ENCODE assay signal across 8 cellular contexts in the genomic region with DNA sequence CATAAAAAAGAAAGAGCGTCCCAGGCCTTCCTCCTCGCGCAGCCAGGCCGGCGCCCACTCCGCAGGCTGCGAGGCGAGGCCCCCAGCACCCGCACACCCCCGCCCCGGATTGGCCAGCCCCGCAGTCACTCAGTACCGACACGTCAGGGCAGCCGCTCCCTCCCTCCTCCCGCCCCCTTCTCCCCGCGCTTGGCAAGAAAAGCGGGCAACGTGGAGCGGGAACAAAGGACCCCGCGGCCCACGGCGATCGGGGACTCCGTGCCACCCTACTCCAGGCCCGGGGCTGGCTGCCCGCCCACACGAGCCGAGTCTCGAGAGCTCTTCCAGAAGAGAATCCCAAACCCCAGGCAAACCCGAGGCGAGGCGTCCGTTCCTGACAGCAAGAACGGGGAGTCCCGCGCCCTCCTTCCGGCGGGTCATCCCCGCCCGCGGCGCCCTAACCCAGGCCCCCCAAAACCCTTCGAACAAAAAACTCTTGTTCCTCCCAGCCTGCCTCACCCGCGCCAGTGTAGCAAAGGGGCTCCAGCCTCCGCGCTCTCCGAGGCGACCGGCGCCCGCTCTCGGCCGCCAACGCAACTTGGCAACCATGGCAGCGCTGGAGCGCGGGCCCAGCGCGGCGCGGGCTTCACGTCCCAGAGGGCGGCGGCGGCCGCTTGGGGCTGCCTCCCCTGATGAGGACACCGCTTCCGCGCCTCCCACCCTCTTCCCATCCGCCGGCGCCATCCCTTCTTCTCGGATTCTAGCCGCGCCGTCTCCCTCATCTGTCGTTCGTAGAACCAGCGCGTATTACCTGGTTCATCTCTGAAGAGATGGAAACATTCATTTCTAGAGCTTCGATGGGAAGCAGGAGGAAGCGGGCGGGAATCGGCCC. TPM values are rescaled to one million over a fixed set of nuclear protein-coding genes. Genes with fewer than 3 reads are reported as not detected.
DNase-seq lines count a peak whose midpoint lies in the region; FAIRE-seq and TF ChIP-seq lines count a peak whose summit lies in the region.

No MANE protein-coding gene starts in this region.

- no peaks in the 10 kb centered on the region for H3K9me3 ChIP-seq in SJCRH30 (replicated peaks)

- peak; percentile 18; the same call in 1 of the 2 replicates for TF ChIP-seq CTCF in LNCAP (IDR thresholded peaks at IDR 0.05)

- H3K27ac ChIP-seq in SJCRH30 (peak overlapping the region; percentile 95), substantia nigra (ENCODE audit: low read depth, low read length, poor library complexity, severe bottlenecking) (peak overlapping the region; percentile 97)

- DNase-seq in ELR (ENCODE audit: low read depth), result peak; percentile 93
- DNase-seq in GOT3 (lab: John Stamatoyannopoulos, UW), result peak; percentile 89
- DNase-seq in SJCRH30, result peak; percentile 88 to 95
- peak; percentile 92 for DNase-seq in activated naive CD4-positive, alpha-beta T cell treated with Interleukin-2 at 50 U/mL for 16 hours
- DNase-seq in frontal cortex (ENCODE audit: low spot score in 2 of 2), result peak; percentile 84 to 88
- DNase-seq in non-pigmented ciliary epithelial cell (ENCODE audit: low read depth), result peak; percentile 65
- DNase-seq in substantia nigra (lab: John Stamatoyannopoulos, UW), result peak; percentile 51 to 98 (median 93)

- H3K4me3 ChIP-seq in SJCRH30, result peak overlapping the region; percentile 84

- no peak for FAIRE-seq in frontal cortex (lab: Jason Lieb, UNC)

- peaks cover 10% of the 10 kb centered on the region for H3K4me1 ChIP-seq in SJCRH30

- H3K36me3 ChIP-seq in SJCRH30, result peaks cover 7% of the 10 kb centered on the region; the same call in 1 of the 2 replicates

- H3K27me3 ChIP-seq in SJCRH30, result no peaks in the 10 kb centered on the region

RNA-seq across cellular contexts. Expression of gene IVNS1ABP, which starts 0.6 kb away (rescaled TPM):
- 49.9 and 63.5 TPM in 2 replicates for total RNA-seq in SJCRH30 (2014; rRNA removed; shearing (Covaris generic))
- total RNA-seq in frontal cortex, result 182 TPM

Comparison
In these comparisons a context has a peak if more than half of its experiments do, and no peak if none do; other contexts are left out.
1. Peak in every context shown above with its lines: DNase-seq, H3K4me3 ChIP-seq and H3K27ac ChIP-seq.